In the genomic region with DNA sequence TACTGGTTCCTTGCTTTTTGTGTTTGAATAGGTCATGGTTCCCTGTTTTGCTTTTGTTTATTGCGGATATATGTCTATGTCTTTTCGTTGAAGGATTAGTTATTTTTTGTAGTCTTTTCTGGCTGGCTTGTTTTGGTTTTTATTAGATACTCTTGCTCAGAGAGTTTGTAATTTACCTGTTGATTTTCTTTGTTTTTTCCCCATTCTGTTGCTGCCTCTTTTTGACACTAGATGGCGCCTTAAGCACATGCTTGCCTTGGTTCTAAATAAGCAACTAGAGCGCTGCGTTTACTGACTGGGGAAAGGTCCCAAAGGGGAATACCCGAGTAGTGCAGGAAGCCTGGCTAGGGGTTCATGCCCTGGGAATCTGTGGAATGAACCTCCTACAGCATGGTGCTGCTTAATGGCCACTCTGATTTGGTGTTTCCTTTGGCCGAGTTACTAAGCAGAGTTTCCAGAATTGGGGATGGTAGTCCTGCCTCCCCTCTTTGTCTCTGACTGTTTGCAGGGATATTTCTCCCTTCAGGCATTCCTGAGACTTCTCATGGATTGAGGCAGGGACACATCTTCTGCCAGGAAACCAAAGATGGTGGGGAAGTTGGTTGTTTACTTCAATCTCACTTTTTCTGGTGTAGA, we compare ENCODE assay signal across 1 cellular context.
TF ChIP-seq lines count a peak whose summit lies in the region.

No MANE protein-coding gene starts in this region.

TF ChIP-seq in K562, 482 proteins besides CTCF, POLR2A, EP300 and RAD21 (continued from another document and continues in another):
- TF ChIP-seq, protein P1, sequence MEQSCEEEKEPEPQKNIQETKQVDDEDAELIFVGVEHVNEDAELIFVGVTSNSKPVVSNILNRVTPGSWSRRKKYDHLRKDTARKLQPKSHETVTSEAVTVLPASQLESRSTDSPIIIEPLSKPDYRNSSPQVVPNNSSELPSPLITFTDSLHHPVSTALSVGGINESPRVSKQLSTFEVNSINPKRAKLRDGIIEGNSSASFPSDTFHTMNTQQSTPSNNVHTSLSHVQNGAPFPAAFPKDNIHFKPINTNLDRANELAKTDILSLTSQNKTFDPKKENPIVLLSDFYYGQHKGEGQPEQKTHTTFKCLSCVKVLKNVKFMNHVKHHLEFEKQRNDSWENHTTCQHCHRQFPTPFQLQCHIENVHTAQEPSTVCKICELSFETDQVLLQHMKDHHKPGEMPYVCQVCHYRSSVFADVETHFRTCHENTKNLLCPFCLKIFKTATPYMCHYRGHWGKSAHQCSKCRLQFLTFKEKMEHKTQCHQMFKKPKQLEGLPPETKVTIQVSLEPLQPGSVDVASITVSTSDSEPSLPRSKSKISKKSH (CRISPR knock-in tag; IDR thresholded peaks at IDR 0.05), result peak; percentile 99
- TF ChIP-seq NFE2L1 (tag; IDR thresholded peaks at IDR 0.05; ENCODE audit: borderline replicate concordance, low read depth) (no peak), POU5F1 (IDR thresholded peaks at IDR 0.05; ENCODE audit: borderline replicate concordance, low read depth, low read length, partially characterized antibody) (no peak), RBM14 (IDR thresholded peaks at IDR 0.05; ENCODE audit: borderline replicate concordance, insufficient read depth, low read depth, low read length) (no peak), ZNF140 (CRISPR knock-in tag; IDR thresholded peaks at IDR 0.05) (no peak), LEF1 (IDR thresholded peaks at IDR 0.05) (no peak), ZSCAN29 (IDR thresholded peaks at IDR 0.05) (no peak), NR2C1 (IDR thresholded peaks at IDR 0.05) (no peak), NR2C1 (tag; IDR thresholded peaks at IDR 0.05) (no peak), ZNF785 (CRISPR knock-in tag; IDR thresholded peaks at IDR 0.05) (no peak), NCOA1 (IDR thresholded peaks at IDR 0.05; ENCODE audit: low read depth) (no peak), GTF2E2 (tag; IDR thresholded peaks at IDR 0.05) (no peak), NCOA4 (IDR thresholded peaks at IDR 0.05; ENCODE audit: partially characterized antibody) (no peak), SUPT5H (IDR thresholded peaks at IDR 0.05) (no peak), GABPB2 (CRISPR knock-in tag; conservative IDR thresholded peaks at IDR 0.05) (no peak), BACH1 (tag; IDR thresholded peaks at IDR 0.05) (no peak), PCBP1 (IDR thresholded peaks at IDR 0.05; ENCODE audit: low read depth, low read length, poor library complexity, severe bottlenecking) (no peak), ZNF57 (CRISPR knock-in tag; IDR thresholded peaks at IDR 0.05) (no peak), RHOXF2B (CRISPR knock-in tag; conservative IDR thresholded peaks at IDR 0.05) (no peak), GATA2 (CRISPR knock-in tag; IDR thresholded peaks at IDR 0.05) (no peak), ADNP (tag; IDR thresholded peaks at IDR 0.05) (no peak)
- TF ChIP-seq, protein P2, sequence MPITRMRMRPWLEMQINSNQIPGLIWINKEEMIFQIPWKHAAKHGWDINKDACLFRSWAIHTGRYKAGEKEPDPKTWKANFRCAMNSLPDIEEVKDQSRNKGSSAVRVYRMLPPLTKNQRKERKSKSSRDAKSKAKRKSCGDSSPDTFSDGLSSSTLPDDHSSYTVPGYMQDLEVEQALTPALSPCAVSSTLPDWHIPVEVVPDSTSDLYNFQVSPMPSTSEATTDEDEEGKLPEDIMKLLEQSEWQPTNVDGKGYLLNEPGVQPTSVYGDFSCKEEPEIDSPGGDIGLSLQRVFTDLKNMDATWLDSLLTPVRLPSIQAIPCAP (CRISPR knock-in tag; IDR thresholded peaks at IDR 0.05; ENCODE audit: borderline replicate concordance), result no peak
- TF ChIP-seq, protein P3, sequence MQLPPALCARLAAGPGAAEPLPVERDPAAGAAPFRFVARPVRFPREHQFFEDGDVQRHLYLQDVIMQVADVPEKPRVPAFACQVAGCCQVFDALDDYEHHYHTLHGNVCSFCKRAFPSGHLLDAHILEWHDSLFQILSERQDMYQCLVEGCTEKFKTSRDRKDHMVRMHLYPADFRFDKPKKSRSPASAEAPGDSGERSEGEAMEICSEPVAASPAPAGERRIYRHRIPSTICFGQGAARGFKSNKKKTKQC (CRISPR knock-in tag; IDR thresholded peaks at IDR 0.05), result no peak
- TF ChIP-seq, protein P4, sequence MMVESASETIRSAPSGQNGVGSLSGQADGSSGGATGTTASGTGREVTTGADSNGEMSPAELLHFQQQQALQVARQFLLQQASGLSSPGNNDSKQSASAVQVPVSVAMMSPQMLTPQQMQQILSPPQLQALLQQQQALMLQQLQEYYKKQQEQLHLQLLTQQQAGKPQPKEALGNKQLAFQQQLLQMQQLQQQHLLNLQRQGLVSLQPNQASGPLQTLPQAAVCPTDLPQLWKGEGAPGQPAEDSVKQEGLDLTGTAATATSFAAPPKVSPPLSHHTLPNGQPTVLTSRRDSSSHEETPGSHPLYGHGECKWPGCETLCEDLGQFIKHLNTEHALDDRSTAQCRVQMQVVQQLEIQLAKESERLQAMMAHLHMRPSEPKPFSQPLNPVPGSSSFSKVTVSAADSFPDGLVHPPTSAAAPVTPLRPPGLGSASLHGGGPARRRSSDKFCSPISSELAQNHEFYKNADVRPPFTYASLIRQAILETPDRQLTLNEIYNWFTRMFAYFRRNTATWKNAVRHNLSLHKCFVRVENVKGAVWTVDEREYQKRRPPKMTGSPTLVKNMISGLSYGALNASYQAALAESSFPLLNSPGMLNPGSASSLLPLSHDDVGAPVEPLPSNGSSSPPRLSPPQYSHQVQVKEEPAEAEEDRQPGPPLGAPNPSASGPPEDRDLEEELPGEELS (CRISPR knock-in tag; IDR thresholded peaks at IDR 0.05; ENCODE audit: borderline replicate concordance), result no peak
- TF ChIP-seq, protein P5, sequence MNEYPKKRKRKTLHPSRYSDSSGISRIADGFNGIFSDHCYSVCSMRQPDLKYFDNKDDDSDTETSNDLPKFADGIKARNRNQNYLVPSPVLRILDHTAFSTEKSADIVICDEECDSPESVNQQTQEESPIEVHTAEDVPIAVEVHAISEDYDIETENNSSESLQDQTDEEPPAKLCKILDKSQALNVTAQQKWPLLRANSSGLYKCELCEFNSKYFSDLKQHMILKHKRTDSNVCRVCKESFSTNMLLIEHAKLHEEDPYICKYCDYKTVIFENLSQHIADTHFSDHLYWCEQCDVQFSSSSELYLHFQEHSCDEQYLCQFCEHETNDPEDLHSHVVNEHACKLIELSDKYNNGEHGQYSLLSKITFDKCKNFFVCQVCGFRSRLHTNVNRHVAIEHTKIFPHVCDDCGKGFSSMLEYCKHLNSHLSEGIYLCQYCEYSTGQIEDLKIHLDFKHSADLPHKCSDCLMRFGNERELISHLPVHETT (CRISPR knock-in tag; conservative IDR thresholded peaks at IDR 0.05 in 1 of 2, IDR thresholded peaks at IDR 0.05 in 1 of 2), result no peak
- TF ChIP-seq, protein P6, sequence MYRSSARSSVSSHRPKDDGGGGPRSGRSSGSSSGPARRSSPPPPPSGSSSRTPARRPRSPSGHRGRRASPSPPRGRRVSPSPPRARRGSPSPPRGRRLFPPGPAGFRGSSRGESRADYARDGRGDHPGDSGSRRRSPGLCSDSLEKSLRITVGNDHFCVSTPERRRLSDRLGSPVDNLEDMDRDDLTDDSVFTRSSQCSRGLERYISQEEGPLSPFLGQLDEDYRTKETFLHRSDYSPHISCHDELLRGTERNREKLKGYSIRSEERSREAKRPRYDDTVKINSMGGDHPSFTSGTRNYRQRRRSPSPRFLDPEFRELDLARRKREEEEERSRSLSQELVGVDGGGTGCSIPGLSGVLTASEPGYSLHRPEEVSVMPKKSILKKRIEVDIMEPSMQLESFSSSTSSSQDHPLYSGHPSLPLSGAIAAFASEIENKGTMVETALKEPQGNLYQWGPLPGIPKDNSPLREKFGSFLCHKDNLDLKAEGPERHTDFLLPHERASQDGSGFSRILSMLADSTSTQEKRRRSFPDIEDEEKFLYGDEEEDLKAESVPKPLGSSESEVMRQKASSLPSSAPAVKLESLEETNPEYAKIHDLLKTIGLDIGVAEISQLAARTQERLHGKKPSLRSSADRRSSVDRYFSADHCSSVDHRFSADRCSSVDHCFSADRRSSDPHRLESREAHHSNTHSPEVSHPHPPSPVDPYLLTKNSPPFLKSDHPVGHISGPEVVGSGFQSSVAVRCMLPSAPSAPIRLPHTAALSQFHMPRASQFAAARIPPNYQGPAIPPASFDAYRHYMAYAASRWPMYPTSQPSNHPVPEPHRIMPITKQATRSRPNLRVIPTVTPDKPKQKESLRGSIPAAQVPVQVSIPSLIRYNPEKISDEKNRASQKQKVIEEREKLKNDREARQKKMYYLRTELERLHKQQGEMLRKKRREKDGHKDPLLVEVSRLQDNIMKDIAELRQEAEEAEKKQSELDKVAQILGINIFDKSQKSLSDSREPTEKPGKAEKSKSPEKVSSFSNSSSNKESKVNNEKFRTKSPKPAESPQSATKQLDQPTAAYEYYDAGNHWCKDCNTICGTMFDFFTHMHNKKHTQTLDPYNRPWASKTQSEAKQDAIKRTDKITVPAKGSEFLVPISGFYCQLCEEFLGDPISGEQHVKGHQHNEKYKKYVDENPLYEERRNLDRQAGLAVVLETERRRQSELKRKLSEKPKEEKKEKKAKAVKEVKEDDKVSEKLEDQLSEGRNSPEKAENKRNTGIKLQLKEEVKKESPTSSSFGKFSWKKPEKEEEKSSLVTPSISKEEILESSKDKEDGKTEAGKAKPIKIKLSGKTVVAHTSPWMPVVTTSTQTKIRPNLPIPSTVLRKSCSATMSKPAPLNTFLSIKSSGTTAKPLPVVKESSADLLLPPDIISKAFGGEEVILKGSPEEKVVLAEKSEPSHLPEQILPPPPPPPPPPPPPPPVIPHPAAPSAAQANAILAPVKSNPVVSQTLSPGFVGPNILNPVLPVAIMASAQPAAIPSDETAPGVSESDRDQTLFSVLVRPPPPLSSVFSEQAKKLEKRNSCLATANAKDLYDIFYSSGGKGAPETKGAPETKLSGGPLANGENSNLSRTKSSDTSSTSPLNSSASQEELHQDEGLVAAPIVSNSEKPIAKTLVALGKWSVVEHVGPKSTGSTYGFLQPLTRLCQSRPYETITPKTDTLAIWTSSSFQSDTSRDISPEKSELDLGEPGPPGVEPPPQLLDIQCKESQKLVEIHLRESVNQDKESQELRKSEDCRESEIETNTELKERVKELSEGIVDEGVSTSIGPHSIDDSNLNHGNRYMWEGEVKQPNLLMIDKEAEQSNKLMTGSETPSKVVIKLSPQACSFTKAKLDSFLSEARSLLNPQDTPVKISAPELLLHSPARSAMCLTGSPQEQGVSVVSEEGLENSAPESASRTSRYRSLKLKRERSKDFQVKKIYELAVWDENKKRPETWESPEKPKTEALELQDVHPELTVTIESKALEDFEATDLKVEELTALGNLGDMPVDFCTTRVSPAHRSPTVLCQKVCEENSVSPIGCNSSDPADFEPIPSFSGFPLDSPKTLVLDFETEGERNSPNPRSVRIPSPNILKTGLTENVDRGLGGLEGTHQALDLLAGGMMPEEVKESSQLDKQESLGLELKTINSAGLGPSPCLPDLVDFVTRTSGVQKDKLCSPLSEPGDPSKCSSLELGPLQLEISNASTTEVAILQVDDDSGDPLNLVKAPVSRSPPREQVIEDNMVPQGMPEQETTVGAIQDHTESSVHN (IDR thresholded peaks at IDR 0.05; ENCODE audit: borderline replicate concordance in 1 of 2, low read depth in 1 of 2), result peak in 1 of 2 experiments; percentile 20; a peak in 1 of 4 replicates
- TF ChIP-seq, protein P7, sequence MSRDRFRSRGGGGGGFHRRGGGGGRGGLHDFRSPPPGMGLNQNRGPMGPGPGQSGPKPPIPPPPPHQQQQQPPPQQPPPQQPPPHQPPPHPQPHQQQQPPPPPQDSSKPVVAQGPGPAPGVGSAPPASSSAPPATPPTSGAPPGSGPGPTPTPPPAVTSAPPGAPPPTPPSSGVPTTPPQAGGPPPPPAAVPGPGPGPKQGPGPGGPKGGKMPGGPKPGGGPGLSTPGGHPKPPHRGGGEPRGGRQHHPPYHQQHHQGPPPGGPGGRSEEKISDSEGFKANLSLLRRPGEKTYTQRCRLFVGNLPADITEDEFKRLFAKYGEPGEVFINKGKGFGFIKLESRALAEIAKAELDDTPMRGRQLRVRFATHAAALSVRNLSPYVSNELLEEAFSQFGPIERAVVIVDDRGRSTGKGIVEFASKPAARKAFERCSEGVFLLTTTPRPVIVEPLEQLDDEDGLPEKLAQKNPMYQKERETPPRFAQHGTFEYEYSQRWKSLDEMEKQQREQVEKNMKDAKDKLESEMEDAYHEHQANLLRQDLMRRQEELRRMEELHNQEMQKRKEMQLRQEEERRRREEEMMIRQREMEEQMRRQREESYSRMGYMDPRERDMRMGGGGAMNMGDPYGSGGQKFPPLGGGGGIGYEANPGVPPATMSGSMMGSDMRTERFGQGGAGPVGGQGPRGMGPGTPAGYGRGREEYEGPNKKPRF (IDR thresholded peaks at IDR 0.05; ENCODE audit: low read depth, low read length), result no peak
- TF ChIP-seq, protein P8, sequence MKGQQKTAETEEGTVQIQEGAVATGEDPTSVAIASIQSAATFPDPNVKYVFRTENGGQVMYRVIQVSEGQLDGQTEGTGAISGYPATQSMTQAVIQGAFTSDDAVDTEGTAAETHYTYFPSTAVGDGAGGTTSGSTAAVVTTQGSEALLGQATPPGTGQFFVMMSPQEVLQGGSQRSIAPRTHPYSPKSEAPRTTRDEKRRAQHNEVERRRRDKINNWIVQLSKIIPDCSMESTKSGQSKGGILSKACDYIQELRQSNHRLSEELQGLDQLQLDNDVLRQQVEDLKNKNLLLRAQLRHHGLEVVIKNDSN (CRISPR knock-in tag; IDR thresholded peaks at IDR 0.05), result no peak
- TF ChIP-seq, protein P9, sequence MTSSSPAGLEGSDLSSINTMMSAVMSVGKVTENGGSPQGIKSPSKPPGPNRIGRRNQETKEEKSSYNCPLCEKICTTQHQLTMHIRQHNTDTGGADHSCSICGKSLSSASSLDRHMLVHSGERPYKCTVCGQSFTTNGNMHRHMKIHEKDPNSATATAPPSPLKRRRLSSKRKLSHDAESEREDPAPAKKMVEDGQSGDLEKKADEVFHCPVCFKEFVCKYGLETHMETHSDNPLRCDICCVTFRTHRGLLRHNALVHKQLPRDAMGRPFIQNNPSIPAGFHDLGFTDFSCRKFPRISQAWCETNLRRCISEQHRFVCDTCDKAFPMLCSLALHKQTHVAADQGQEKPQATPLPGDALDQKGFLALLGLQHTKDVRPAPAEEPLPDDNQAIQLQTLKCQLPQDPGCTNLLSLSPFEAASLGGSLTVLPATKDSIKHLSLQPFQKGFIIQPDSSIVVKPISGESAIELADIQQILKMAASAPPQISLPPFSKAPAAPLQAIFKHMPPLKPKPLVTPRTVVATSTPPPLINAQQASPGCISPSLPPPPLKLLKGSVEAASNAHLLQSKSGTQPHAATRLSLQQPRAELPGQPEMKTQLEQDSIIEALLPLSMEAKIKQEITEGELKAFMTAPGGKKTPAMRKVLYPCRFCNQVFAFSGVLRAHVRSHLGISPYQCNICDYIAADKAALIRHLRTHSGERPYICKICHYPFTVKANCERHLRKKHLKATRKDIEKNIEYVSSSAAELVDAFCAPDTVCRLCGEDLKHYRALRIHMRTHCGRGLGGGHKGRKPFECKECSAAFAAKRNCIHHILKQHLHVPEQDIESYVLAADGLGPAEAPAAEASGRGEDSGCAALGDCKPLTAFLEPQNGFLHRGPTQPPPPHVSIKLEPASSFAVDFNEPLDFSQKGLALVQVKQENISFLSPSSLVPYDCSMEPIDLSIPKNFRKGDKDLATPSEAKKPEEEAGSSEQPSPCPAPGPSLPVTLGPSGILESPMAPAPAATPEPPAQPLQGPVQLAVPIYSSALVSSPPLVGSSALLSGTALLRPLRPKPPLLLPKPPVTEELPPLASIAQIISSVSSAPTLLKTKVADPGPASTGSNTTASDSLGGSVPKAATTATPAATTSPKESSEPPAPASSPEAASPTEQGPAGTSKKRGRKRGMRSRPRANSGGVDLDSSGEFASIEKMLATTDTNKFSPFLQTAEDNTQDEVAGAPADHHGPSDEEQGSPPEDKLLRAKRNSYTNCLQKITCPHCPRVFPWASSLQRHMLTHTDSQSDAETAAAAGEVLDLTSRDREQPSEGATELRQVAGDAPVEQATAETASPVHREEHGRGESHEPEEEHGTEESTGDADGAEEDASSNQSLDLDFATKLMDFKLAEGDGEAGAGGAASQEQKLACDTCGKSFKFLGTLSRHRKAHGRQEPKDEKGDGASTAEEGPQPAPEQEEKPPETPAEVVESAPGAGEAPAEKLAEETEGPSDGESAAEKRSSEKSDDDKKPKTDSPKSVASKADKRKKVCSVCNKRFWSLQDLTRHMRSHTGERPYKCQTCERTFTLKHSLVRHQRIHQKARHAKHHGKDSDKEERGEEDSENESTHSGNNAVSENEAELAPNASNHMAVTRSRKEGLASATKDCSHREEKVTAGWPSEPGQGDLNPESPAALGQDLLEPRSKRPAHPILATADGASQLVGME (CRISPR knock-in tag; IDR thresholded peaks at IDR 0.05), result no peak
